In the genomic region with DNA sequence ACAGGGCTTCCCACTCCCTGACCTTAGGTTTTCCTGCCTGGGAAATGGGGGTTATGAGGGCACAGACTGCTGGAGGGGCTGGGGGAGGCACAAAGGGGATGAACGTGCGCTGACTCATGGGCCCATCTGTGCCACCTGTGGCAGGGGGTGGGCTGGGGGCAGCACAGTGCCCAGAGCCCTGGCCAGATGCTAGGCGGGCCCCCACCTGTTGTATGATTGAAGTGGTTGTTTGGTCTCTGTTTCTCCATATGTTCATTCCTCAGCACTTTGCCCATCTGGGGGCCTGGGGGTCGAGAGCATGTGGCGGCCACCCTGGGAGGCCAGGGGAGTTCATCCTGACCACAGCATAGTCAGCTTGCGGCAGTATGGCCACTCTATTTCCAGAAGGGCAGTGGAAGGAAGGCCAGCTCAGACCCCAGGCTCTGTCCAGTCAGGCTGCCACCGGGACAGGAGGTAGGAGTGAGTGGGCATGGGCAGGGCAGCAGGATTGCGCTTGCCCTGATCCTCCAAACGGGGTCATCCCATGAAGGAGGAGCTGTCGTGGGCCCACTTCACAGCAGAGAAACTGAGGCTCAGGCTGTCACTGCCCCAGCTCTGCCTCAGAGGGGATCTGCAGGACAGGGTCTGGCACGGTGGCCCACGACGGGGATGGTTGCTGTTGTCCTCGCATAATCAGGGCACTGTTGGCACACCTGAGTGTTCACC, we compare ENCODE assay signal across 8 cellular contexts. TPM values are rescaled to one million over a fixed set of nuclear protein-coding genes. Genes with fewer than 3 reads are reported as not detected.
A peak's percentile ranks its signal among the peaks of the same experiment; 100 is the strongest.
DNase-seq lines count a peak whose midpoint lies in the region; ATAC-seq and TF ChIP-seq lines count a peak whose summit lies in the region.

No MANE protein-coding gene starts in this region.

- no peaks in the 10 kb centered on the region for H3K27me3 Mint-ChIP-seq in naive thymus-derived CD8-positive, alpha-beta T cell

- no peak for TF ChIP-seq CTCF in dorsolateral prefrontal cortex (IDR thresholded peaks at IDR 0.05 in 54 of 56, conservative IDR thresholded peaks at IDR 0.05 in 2 of 56; ENCODE audit: low read depth in 1 of 56, partially characterized antibody in 56 of 56)

- peak overlapping the region; percentile 82 to 99 (median 96) for H3K27ac Mint-ChIP-seq in naive thymus-derived CD8-positive, alpha-beta T cell

- H3K4me1 ChIP-seq in BLaER1 (peaks cover 88% of the 10 kb centered on the region), Karpas-422 (ENCODE audit: low read length) (peaks cover 58% of the 10 kb centered on the region)

- DNase-seq in Karpas-422 (no peak), dorsolateral prefrontal cortex (no peak), NCI-H1694 treated with DMSO at 0.1 percent for 48 hours (lab: John Stamatoyannopoulos, UW) (no peak), NCI-H1436 (lab: John Stamatoyannopoulos, UW) (no peak), NCI-H2029 treated with DMSO at 0.1 percent for 48 hours (lab: John Stamatoyannopoulos, UW) (no peak)
- no peak for DNase-seq in naive thymus-derived CD8-positive, alpha-beta T cell
- DNase-seq in stimulated activated CD4-positive, alpha-beta T cell treated with anti-CD3 and anti-CD28 coated beads, Interleukin-2, amount 100 ng/mL, for 48 hours, result no peak

- H3K4me1 Mint-ChIP-seq in naive thymus-derived CD8-positive, alpha-beta T cell, result peaks cover 40 to 69% (median 62%) of the 10 kb centered on the region in 4 donors

- POLR2A ChIA-PET in naive thymus-derived CD8-positive, alpha-beta T cell (lab: Charles Lee), result interaction anchor here (0.8 to 5.7 kb wide), 12 partner anchors 8 to 432 kb away, joined by 3 to 54 read pairs (median 6); a partner anchor contains a TSS

- H3K27ac ChIP-seq in BLaER1 (peak overlapping the region; percentile 98), Karpas-422 (ENCODE audit: low read length) (no peak overlapping the region), dorsolateral prefrontal cortex (peak overlapping the region in 55 of 59 donors; percentile 6 to 96 (median 83))

- ATAC-seq in naive thymus-derived CD8-positive, alpha-beta T cell, result no peak

- H3K4me2 ChIP-seq in BLaER1, result peak overlapping the region; percentile 98
- H3K4me2 ChIP-seq in Karpas-422 (ENCODE audit: low read depth, low read length, poor library complexity, severe bottlenecking), result peak overlapping the region; percentile 91

- intact Hi-C loops in dorsolateral prefrontal cortex (cut with DNase I), result loop anchor here (5.0 to 10.0 kb wide), 2 partner anchors 38 to 430 kb away; a partner anchor contains a TSS

- H3K9me2 ChIP-seq in Karpas-422 (replicated peaks; ENCODE audit: insufficient read depth, low read length), result no peaks in the 10 kb centered on the region

- peak overlapping the region; percentile 77; the same call in 1 of the 2 replicates for H2AFZ ChIP-seq in Karpas-422 (ENCODE audit: low read length)

- H3K9me3 ChIP-seq in BLaER1 (peaks cover 7% of the 10 kb centered on the region), Karpas-422 (ENCODE audit: low read length) (no peaks in the 10 kb centered on the region)

- H3K4me3 ChIP-seq in BLaER1 (peak overlapping the region; percentile 95), Karpas-422 (ENCODE audit: low read length) (peak overlapping the region; percentile 79), dorsolateral prefrontal cortex (peak overlapping the region; percentile 43 to 98 (median 85))

- H3K79me2 ChIP-seq in Karpas-422 (ENCODE audit: low read length), result no peaks in the 10 kb centered on the region

- no peaks in the 10 kb centered on the region for H3K27me3 ChIP-seq in BLaER1
- no peaks in the 10 kb centered on the region for H3K27me3 ChIP-seq in Karpas-422 (ENCODE audit: low read length)
- H3K27me3 ChIP-seq in dorsolateral prefrontal cortex, result no peaks in the 10 kb centered on the region

- H3K36me3 Mint-ChIP-seq in naive thymus-derived CD8-positive, alpha-beta T cell, result no peaks in the 10 kb centered on the region

- H3K36me3 ChIP-seq in BLaER1, result peaks cover 13% of the 10 kb centered on the region
- H3K36me3 ChIP-seq in Karpas-422 (ENCODE audit: insufficient read depth, low read length), result no peaks in the 10 kb centered on the region

- H3K9me3 Mint-ChIP-seq in naive thymus-derived CD8-positive, alpha-beta T cell, result no peaks in the 10 kb centered on the region

- H4K20me1 ChIP-seq in BLaER1, result peaks cover 36% of the 10 kb centered on the region
- peaks cover 6% of the 10 kb centered on the region; the same call in 1 of the 2 replicates for H4K20me1 ChIP-seq in Karpas-422 (ENCODE audit: insufficient read depth, low read depth, low read length)

- peak overlapping the region; percentile 83 to 92 (median 86) for H3K4me3 Mint-ChIP-seq in naive thymus-derived CD8-positive, alpha-beta T cell

- H3K9ac ChIP-seq in BLaER1 (peak overlapping the region; percentile 91), Karpas-422 (ENCODE audit: low read length) (peak overlapping the region; percentile 73)

RNA-seq across cellular contexts. Expression of a gene that starts 0.8 kb away (rescaled TPM):
- total RNA-seq in Karpas-422 (2014; rRNA removed; shearing (Covaris generic); ENCODE audit: low replicate concordance), result 10.3 and 10.4 TPM in 2 replicates
- total RNA-seq in dorsolateral prefrontal cortex, result 10 to 100 TPM; 22.7 to 61.9 (median 33.5) TPM
- 10 to 100 TPM; 33.8 to 35.6 TPM for total RNA-seq in naive thymus-derived CD8-positive, alpha-beta T cell
- 10 to 100 TPM; 78.5 to 97.6 (median 96.0) TPM for polyA plus RNA-seq in naive thymus-derived CD8-positive, alpha-beta T cell

RNA-seq across cellular contexts. Expression of a gene that starts 38.9 kb away (rescaled TPM):
- total RNA-seq in Karpas-422 (2014; rRNA removed; shearing (Covaris generic); ENCODE audit: low replicate concordance), result 5.5 and 11.4 TPM in 2 replicates
- total RNA-seq in dorsolateral prefrontal cortex, result 10 to 100 TPM; 22.5 to 60.7 (median 38.7) TPM
- total RNA-seq in naive thymus-derived CD8-positive, alpha-beta T cell, result 10 to 100 TPM; 68.9 to 71.2 TPM
- 10 to 100 TPM; 56.3 to 62.9 (median 56.9) TPM for polyA plus RNA-seq in naive thymus-derived CD8-positive, alpha-beta T cell

RNA-seq across cellular contexts. Expression of a gene that starts 49.0 kb away (rescaled TPM):
- not detected in 2 replicates for total RNA-seq in Karpas-422 (2014; rRNA removed; shearing (Covaris generic); ENCODE audit: low replicate concordance)
- total RNA-seq in dorsolateral prefrontal cortex, result 100 to 1,000 TPM in 119 of 120 experiments, 10 to 100 TPM in 1; 78.8 to 241 (median 176) TPM
- under 1 TPM in 1 of 2 experiments, not detected in 1; 0.27 TPM for total RNA-seq in naive thymus-derived CD8-positive, alpha-beta T cell
- polyA plus RNA-seq in naive thymus-derived CD8-positive, alpha-beta T cell, result not detected

Comparison
In these comparisons a context has a peak if more than half of its experiments do, and no peak if none do; other contexts are left out.
1. RNA of a gene that starts 49.0 kb away (total RNA-seq): 78.8 to 241 TPM in dorsolateral prefrontal cortex; 0.27 TPM in naive thymus-derived CD8-positive, alpha-beta T cell and not detected in Karpas-422; every median in the first group is over 10 times any median in the second.
2. Peak in every context shown above with its lines, with median percentiles within 50 percentile points of each other: H3K4me3 ChIP-seq.